ENCODE assay signal across 8 cellular contexts in the genomic region with DNA sequence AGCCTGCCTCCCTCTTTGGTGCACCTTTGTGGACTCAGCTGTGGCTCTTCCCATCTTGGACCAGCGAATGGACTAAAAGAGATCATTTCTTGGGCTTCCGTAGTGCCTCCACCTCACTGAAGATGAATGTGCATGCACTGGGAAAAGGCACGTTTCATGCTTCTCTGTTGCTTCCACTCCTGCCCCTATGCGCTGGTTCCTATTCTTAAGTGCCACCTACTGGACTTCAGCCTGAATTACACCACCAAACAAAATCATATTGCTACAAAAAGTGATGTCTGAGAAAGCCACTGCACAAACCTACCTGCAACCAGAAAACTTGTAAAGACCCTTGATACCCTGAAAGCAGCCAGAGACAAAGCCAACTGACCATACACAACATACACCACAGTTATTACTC.
DNase-seq lines count a peak whose midpoint lies in the region; ATAC-seq and TF ChIP-seq lines count a peak whose summit lies in the region.
"Had no signal": no experiment of that assay in that cellular context is flagged by ENCODE, and none has a peak within 500 bp of the region (broad histone marks: within the 10 kb centered on the region; RNA-seq: fewer than 3 reads in every experiment).

No MANE protein-coding gene starts in this region.

- peaks cover 25% of the 10 kb centered on the region for H3K9me3 Mint-ChIP-seq in activated T-cell treated with anti-CD3 and anti-CD28 coated beads, Interleukin-2, amount 50 U/mL, for 4 hours
- H3K9me3 Mint-ChIP-seq in activated T-helper 2 cell treated with anti-CD3 and anti-CD28 coated beads, Interferon-gamma antibody, Interleukin-2, Interleukin-4, amounts not matched to agents 10 μg/mL and 5 μg/mL and 100 μg/mL, durations not matched to agents 14 hours and 24 hours and 36 hours, result no peaks in the 10 kb centered on the region

- no peak overlapping the region for H3K27ac Mint-ChIP-seq in activated T-helper 2 cell treated with anti-CD3 and anti-CD28 coated beads, Interferon-gamma antibody, Interleukin-2, Interleukin-4, amounts not matched to agents 10 μg/mL and 5 μg/mL and 100 μg/mL, durations not matched to agents 14 hours and 24 hours and 36 hours

- no peak overlapping the region for H3K4me2 ChIP-seq in OCI-LY1 (ENCODE audit: low read length)

- TF ChIP-seq CTCF in GM10266 (IDR thresholded peaks at IDR 0.05; ENCODE audit: control insufficient read depth, insufficient read depth, low read depth, missing control alignments), result peak; percentile 40
- peak; percentile 76 for TF ChIP-seq CTCF in OCI-LY1 (IDR thresholded peaks at IDR 0.05; ENCODE audit: low read length)
- TF ChIP-seq CTCF in foreskin keratinocyte (conservative IDR thresholded peaks at IDR 0.05), result peak; percentile 49

- H3K36me3 Mint-ChIP-seq in activated T-cell treated with anti-CD3 and anti-CD28 coated beads, Interleukin-2, amount 50 U/mL, for 4 hours (ENCODE audit: insufficient read depth), result no peaks in the 10 kb centered on the region
- H3K36me3 Mint-ChIP-seq in activated T-helper 2 cell treated with anti-CD3 and anti-CD28 coated beads, Interferon-gamma antibody, Interleukin-2, Interleukin-4, amounts not matched to agents 10 μg/mL and 5 μg/mL and 100 μg/mL, durations not matched to agents 14 hours and 24 hours and 36 hours (ENCODE audit: low read depth), result no peaks in the 10 kb centered on the region

- H3K36me3 ChIP-seq in OCI-LY1 (ENCODE audit: insufficient read depth, low read length), result no peaks in the 10 kb centered on the region

- no peak overlapping the region for H3K4me3 ChIP-seq in OCI-LY1 (ENCODE audit: low read depth, low read length, poor library complexity, severe bottlenecking)
- H3K4me3 ChIP-seq: skin epidermis had no signal

- H3K4me1 ChIP-seq in OCI-LY1 (ENCODE audit: insufficient read depth, low read length, severe bottlenecking) (peaks cover 5% of the 10 kb centered on the region), foreskin keratinocyte (no peaks in the 10 kb centered on the region)

- peaks cover 7% of the 10 kb centered on the region for H3K27me3 Mint-ChIP-seq in activated T-cell treated with anti-CD3 and anti-CD28 coated beads, Interleukin-2, amount 50 U/mL, for 4 hours (ENCODE audit: low read depth)
- H3K27me3 Mint-ChIP-seq in activated T-helper 2 cell treated with anti-CD3 and anti-CD28 coated beads, Interferon-gamma antibody, Interleukin-2, Interleukin-4, amounts not matched to agents 10 μg/mL and 5 μg/mL and 100 μg/mL, durations not matched to agents 14 hours and 24 hours and 36 hours (ENCODE audit: low read depth), result no peaks in the 10 kb centered on the region

- no peak overlapping the region for H2AFZ ChIP-seq in OCI-LY1 (ENCODE audit: low read length)

- H3K4me1 Mint-ChIP-seq in activated T-cell treated with anti-CD3 and anti-CD28 coated beads, Interleukin-2, amount 50 U/mL, for 4 hours (ENCODE audit: low read depth), result no peaks in the 10 kb centered on the region
- no peaks in the 10 kb centered on the region for H3K4me1 Mint-ChIP-seq in activated T-helper 2 cell treated with anti-CD3 and anti-CD28 coated beads, Interferon-gamma antibody, Interleukin-2, Interleukin-4, amounts not matched to agents 10 μg/mL and 5 μg/mL and 100 μg/mL, durations not matched to agents 14 hours and 24 hours and 36 hours (ENCODE audit: low read depth)

- no peak overlapping the region for H3K27ac ChIP-seq in OCI-LY1 (ENCODE audit: low read depth, low read length, poor library complexity, severe bottlenecking)
- H3K27ac ChIP-seq in foreskin keratinocyte, result no peak overlapping the region
- H3K27ac ChIP-seq: skin epidermis had no signal

- H3K27me3 ChIP-seq in OCI-LY1 (ENCODE audit: insufficient read depth, low read length) (no peaks in the 10 kb centered on the region), foreskin keratinocyte (no peaks in the 10 kb centered on the region)

- H3K79me2 ChIP-seq in OCI-LY1 (ENCODE audit: insufficient read depth, low read length), result no peaks in the 10 kb centered on the region

- H4K20me1 ChIP-seq in OCI-LY1 (ENCODE audit: insufficient read depth, low read length), result no peaks in the 10 kb centered on the region

- ATAC-seq in HG03095 (IDR thresholded peaks at IDR 0.05; ENCODE audit: unreplicated experiment) (peak; percentile 63), foreskin keratinocyte (peak; percentile 23), GM21528 (IDR thresholded peaks at IDR 0.05; ENCODE audit: low FRiP score, unreplicated experiment) (no peak)
- no peak for ATAC-seq in activated T-cell treated with anti-CD3 and anti-CD28 coated beads, Interleukin-2, amount 50 U/mL, for 4 hours

- H3K4me3 Mint-ChIP-seq in activated T-cell treated with anti-CD3 and anti-CD28 coated beads, Interleukin-2, amount 50 U/mL, for 4 hours, result no peak overlapping the region
- no peak overlapping the region for H3K4me3 Mint-ChIP-seq in activated T-helper 2 cell treated with anti-CD3 and anti-CD28 coated beads, Interferon-gamma antibody, Interleukin-2, Interleukin-4, amounts not matched to agents 10 μg/mL and 5 μg/mL and 100 μg/mL, durations not matched to agents 14 hours and 24 hours and 36 hours (ENCODE audit: low read depth)

- intact Hi-C loops in activated T-helper 2 cell treated with anti-CD3 and anti-CD28 coated beads, Interferon-gamma antibody, Interleukin-2, Interleukin-4, amounts not matched to agents 10 μg/mL and 5 μg/mL and 100 μg/mL, durations not matched to agents 14 hours and 24 hours and 36 hours (cut with micrococcal nuclease), result no loop called here

- DNase-seq in GM10266 (ENCODE audit: extremely low spot score) (no peak), foreskin keratinocyte (peak; percentile 1 to 11)
- no peak for DNase-seq in activated T-cell treated with anti-CD3 and anti-CD28 coated beads, Interleukin-2, amount 50 U/mL, for 4 hours
- no peak for DNase-seq in activated T-helper 2 cell treated with anti-CD3 and anti-CD28 coated beads, Interferon-gamma antibody, Interleukin-2, Interleukin-4, amounts not matched to agents 10 μg/mL and 5 μg/mL and 100 μg/mL, durations not matched to agents 14 hours and 24 hours and 36 hours (ENCODE audit: low spot score)

- no peaks in the 10 kb centered on the region for H3K9me3 ChIP-seq in OCI-LY1 (ENCODE audit: low read length)

- no peak overlapping the region for H3K9ac ChIP-seq in OCI-LY1 (ENCODE audit: low read length)

- no peaks in the 10 kb centered on the region for H3F3A ChIP-seq in OCI-LY1 (ENCODE audit: insufficient read depth, low read length)

- no peaks in the 10 kb centered on the region for H3K9me2 ChIP-seq in OCI-LY1 (ENCODE audit: low read depth, low read length)

Comparison
In these comparisons a context has a peak if more than half of its experiments do, and no peak if none do; other contexts are left out.
1. DNase-seq: peak in foreskin keratinocyte (2 of 2); none in GM10266 (single experiment), activated T-cell treated with anti-CD3 and anti-CD28 coated beads, Interleukin-2, amount 50 U/mL, for 4 hours (single experiment) and activated T-helper 2 cell treated with anti-CD3 and anti-CD28 coated beads, Interferon-gamma antibody, Interleukin-2, Interleukin-4, amounts not matched to agents 10 μg/mL and 5 μg/mL and 100 μg/mL, durations not matched to agents 14 hours and 24 hours and 36 hours (single experiment).
2. ATAC-seq: peak in HG03095 (single experiment) and foreskin keratinocyte (single experiment); none in GM21528 (single experiment) and activated T-cell treated with anti-CD3 and anti-CD28 coated beads, Interleukin-2, amount 50 U/mL, for 4 hours (0 of 2).
3. Peak in every context shown above with its lines, with median percentiles within 50 percentile points of each other: CTCF ChIP-seq.